ENCODE assay signal across 8 cellular contexts in genomic region chr22:29883045-29883830, GRCh38. TPM values are rescaled to one million over a fixed set of nuclear protein-coding genes. Genes with fewer than 3 reads are reported as not detected.
DNase-seq lines count a peak whose midpoint lies in the region; ATAC-seq and TF ChIP-seq lines count a peak whose summit lies in the region.

TSS of gene MTMR3 (plus strand) at chr22:29883174. CDS start at chr22:29971060, 87,886 bp downstream.

- H3K4me1 ChIP-seq in SJCRH30, result no peaks in the 10 kb centered on the region
- peaks cover 7% of the 10 kb centered on the region for H3K4me1 ChIP-seq in foreskin keratinocyte
- peaks cover 8% of the 10 kb centered on the region for H3K4me1 ChIP-seq in neuron (ENCODE audit: insufficient read depth, low read length)

- H3K27me3 ChIP-seq in SJCRH30, result no peaks in the 10 kb centered on the region
- no peaks in the 10 kb centered on the region for H3K27me3 ChIP-seq in foreskin keratinocyte
- no peaks in the 10 kb centered on the region for H3K27me3 ChIP-seq in neuron (ENCODE audit: insufficient read depth, low read length)

- peak within 1 kb of the TSS; percentile 99 for H3K4me3 ChIP-seq in SJCRH30
- H3K4me3 ChIP-seq in neuron (ENCODE audit: low read length), result peak within 1 kb of the TSS; percentile 87

- H3K9me3 ChIP-seq in SJCRH30 (replicated peaks) (no peaks in the 10 kb centered on the region), neuron (ENCODE audit: low read length) (no peaks in the 10 kb centered on the region)

- ATAC-seq in GM21717 (IDR thresholded peaks at IDR 0.05; ENCODE audit: unreplicated experiment), result peak; percentile 51
- ATAC-seq in foreskin keratinocyte, result peak; percentile 72

- H3K27ac ChIP-seq in SJCRH30 (peak within 1 kb of the TSS; percentile 90), foreskin keratinocyte (peak within 1 kb of the TSS; percentile 60)

- H2AFZ ChIP-seq in neuron (ENCODE audit: low read depth, low read length), result peak within 1 kb of the TSS; percentile 76

- peak; percentile 49 for TF ChIP-seq CTCF in foreskin keratinocyte (conservative IDR thresholded peaks at IDR 0.05)

- peak; percentile 73 for DNase-seq in DMS153 treated with DMSO at 0.1 percent for 48 hours (lab: John Stamatoyannopoulos, UW; ENCODE audit: unreplicated experiment)
- DNase-seq in LHCN-M2 (ENCODE audit: low read depth), result peak; percentile 87
- peak; percentile 91 to 92 for DNase-seq in SJCRH30
- DNase-seq in activated gamma-delta T cell treated with anti-CD3 and anti-CD28 coated beads, Interleukin-2, amount 50 U/mL, for 16 hours (ENCODE audit: low read depth), result peak; percentile 85
- peak; percentile 49 to 79 for DNase-seq in foreskin keratinocyte
- DNase-seq in stromal cell of bone marrow (ENCODE audit: low read depth), result peak; percentile 67

- H3K36me3 ChIP-seq in SJCRH30 (no peaks in the 10 kb centered on the region), neuron (ENCODE audit: insufficient read depth, low read length) (no peaks in the 10 kb centered on the region)

RNA-seq across cellular contexts. Expression of gene MTMR3, which starts in this region (rescaled TPM):
- 9.9 and 14.5 TPM in 2 replicates for total RNA-seq in LHCN-M2 (2014; rRNA removed)
- polyA plus RNA-seq in LHCN-M2 (2012), result 8.3 TPM
- total RNA-seq in SJCRH30 (2014; rRNA removed; shearing (Covaris generic)), result 16.3 and 19.5 TPM in 2 replicates
- 19.7 and 21.0 TPM in 2 replicates for total RNA-seq in foreskin keratinocyte
- polyA plus RNA-seq in foreskin keratinocyte, result 4.8 and 5.9 TPM in 2 replicates

Comparison
In these comparisons a context has a peak if more than half of its experiments do, and no peak if none do; other contexts are left out.
1. Peak in every context shown above with its lines: DNase-seq, ATAC-seq, H3K4me3 ChIP-seq and H3K27ac ChIP-seq.